1 cellular context compared by ENCODE assay signal in genomic region chr16:89686520-89687091, GRCh38.
TF ChIP-seq lines count a peak whose summit lies in the region.

CDK10 (plus strand) TSS chr16:89686689; CDS start chr16:89686711, 22 bp downstream.

TF ChIP-seq in Ishikawa, 13 proteins besides CTCF, POLR2A, EP300 and RAD21 (continued from another document):
- TF ChIP-seq USF1 (IDR thresholded peaks at IDR 0.05): no peak
- TF ChIP-seq NFIC (IDR thresholded peaks at IDR 0.05): no peak
- TF ChIP-seq TAF1 (IDR thresholded peaks at IDR 0.05; ENCODE audit: low read depth): peak; percentile 83
- no peak for TF ChIP-seq CEBPB (IDR thresholded peaks at IDR 0.05)
- TF ChIP-seq TEAD4 (IDR thresholded peaks at IDR 0.05): peak; percentile 5; the same call in 1 of the 2 replicates
TF ChIP-seq in Ishikawa: peak in this region for 7.
